In the genomic region with DNA sequence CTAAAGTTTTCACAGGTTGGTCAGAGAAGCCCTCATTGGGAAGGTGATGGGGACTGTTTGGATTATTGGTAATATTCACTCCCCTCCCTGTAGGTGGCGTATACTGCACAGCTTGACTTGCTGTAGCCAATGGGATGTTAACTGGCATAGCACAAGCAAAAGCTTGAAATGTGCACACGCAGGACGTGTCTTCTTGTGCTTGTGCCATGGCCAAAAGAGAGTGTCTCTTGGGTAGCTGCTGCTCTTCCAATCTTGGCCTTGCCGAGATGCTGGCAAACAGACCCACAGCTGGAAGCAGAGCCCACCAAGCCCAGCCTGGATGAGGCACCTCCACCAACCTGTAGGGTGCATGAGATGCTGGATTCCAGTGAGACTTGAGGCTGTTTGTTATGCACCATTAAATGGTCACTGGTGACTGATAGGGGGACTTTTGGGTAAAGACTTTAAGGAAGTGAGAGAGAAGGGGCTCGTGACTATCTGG, we compare ENCODE assay signal across 9 cellular contexts.
DNase-seq lines count a peak whose midpoint lies in the region; ATAC-seq lines count a peak whose summit lies in the region.
"Had no signal": no experiment of that assay in that cellular context is flagged by ENCODE, and none has a peak within 500 bp of the region (broad histone marks: within the 10 kb centered on the region; RNA-seq: fewer than 3 reads in every experiment).

No MANE protein-coding gene starts in this region.

- ATAC-seq in GM19463 (IDR thresholded peaks at IDR 0.05; ENCODE audit: unreplicated experiment) (peak; percentile 70), GM21576 (IDR thresholded peaks at IDR 0.05; ENCODE audit: unreplicated experiment) (no peak)
- ATAC-seq: CD8-positive, alpha-beta T cell had no signal

- DNase-seq in NCI-H2107 treated with DMSO at 0.1 percent for 48 hours (lab: John Stamatoyannopoulos, UW; ENCODE audit: unreplicated experiment), result peak; percentile 38
- no peak for DNase-seq in NCI-H2107 (lab: John Stamatoyannopoulos, UW)
- peak; percentile 30 for DNase-seq in HT1080 (ENCODE audit: low read depth)
- DNase-seq in SW480 (ENCODE audit: low spot score), result peak; percentile 38
- DNase-seq in kidney tubule cell (ENCODE audit: low spot score), result peak; percentile 45
- DNase-seq in SHP77 treated with DMSO at 0.1 percent for 48 hours (lab: John Stamatoyannopoulos, UW), result no peak

Comparison
In these comparisons a context has a peak if more than half of its experiments do, and no peak if none do; other contexts are left out.
1. DNase-seq: peak in NCI-H2107 treated with DMSO at 0.1 percent for 48 hours (single experiment), HT1080 (single experiment), SW480 (single experiment) and kidney tubule cell (single experiment); none in NCI-H2107 (single experiment) and SHP77 treated with DMSO at 0.1 percent for 48 hours (single experiment).